28 cellular contexts compared by ENCODE assay signal in the genomic region with DNA sequence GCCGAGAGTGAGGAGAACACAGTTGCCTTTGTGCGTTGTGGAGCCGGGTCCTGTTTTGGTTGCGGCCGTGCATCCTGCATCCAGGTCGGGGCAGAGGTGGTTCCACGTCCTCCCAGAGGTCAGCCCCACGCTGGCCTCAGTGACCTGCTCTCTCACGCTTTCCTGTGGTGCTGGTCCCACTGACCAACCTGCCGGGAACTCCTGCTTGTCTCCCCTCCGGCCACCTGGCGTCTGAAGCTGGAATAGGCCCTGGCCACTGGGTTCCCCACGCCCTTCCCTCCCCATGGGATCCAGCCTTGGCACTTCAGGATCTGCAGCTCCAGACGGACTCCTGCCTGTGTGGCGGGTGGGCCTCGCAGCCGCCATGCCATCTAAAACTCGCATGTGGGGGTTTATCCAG.
"Had no signal": no experiment of that assay in that cellular context is flagged by ENCODE, and none has a peak within 500 bp of the region (broad histone marks: within the 10 kb centered on the region; RNA-seq: fewer than 3 reads in every experiment).

No MANE protein-coding gene starts in this region.

- H3K27me3 ChIP-seq: brain microvascular endothelial cell, esophagus squamous epithelium, neutrophil, vagina had no signal

- H3K27ac ChIP-seq: brain microvascular endothelial cell, epithelial cell of prostate, esophagus squamous epithelium, left ventricle myocardium inferior, neutrophil, vagina had no signal

- H3K4me3 ChIP-seq: esophagus squamous epithelium, left ventricle myocardium inferior, smooth muscle cell, vagina had no signal

- DNase-seq: activated B cell treated with CpG ODN at 0.5 μM for 24 hours; activated CD4-positive, alpha-beta T cell treated with anti-CD3 and anti-CD28 coated beads, Interleukin-2, amount 50 U/mL, for 48 hours; activated CD8-positive, alpha-beta memory T cell treated with anti-CD3 and anti-CD28 coated beads, Interleukin-2, amount 50 U/mL, for 48 hours; activated gamma-delta T cell; activated naive CD4-positive, alpha-beta T cell treated with anti-CD3 and anti-CD28 coated beads, Interleukin-2, amount 10 ng/mL, durations not matched to agents 7 days and 5 days; activated naive CD8-positive, alpha-beta T cell treated with anti-CD3 and anti-CD28 coated beads, Interleukin-2, amount 10 ng/mL, durations not matched to agents 7 days and 5 days; activated T-cell treated with anti-CD3 and anti-CD28 coated beads, Interleukin-2, amount 50 U/mL, for 24 hours; brain microvascular endothelial cell; effector CD4-positive, alpha-beta T cell; esophagus squamous epithelium; left ventricle myocardium inferior; retina; stimulated activated CD4-positive, alpha-beta T cell treated with anti-CD3 and anti-CD28 coated beads, Interleukin-1b, Interleukin-23, amount 100 ng/mL, for 48 hours; stimulated activated CD4-positive, alpha-beta T cell treated with anti-CD3 and anti-CD28 coated beads, Interleukin-4, amount 100 ng/mL, for 4 hours; stimulated activated CD8-positive, alpha-beta memory T cell treated with anti-CD3 and anti-CD28 coated beads, Interleukin-4, amount 100 ng/mL, for 48 hours; stimulated activated naive CD8-positive, alpha-beta T cell treated with anti-CD3 and anti-CD28 coated beads, Interleukin-15, amount 100 ng/mL, for 72 hours; substantia nigra; SW 1271; T-helper 17 cell; T1000 had no signal

- FAIRE-seq: astrocyte, endometrium, frontal cortex, islet of Langerhans had no signal

- H3K4me2 ChIP-seq: smooth muscle cell had no signal

- H3K4me1 ChIP-seq: esophagus squamous epithelium, left ventricle myocardium inferior, vagina had no signal

- H3K9me3 ChIP-seq: esophagus squamous epithelium, left ventricle myocardium inferior, neutrophil, vagina had no signal
